Comparison of ENCODE assay signal across 1 cellular context in genomic region chr2:37471994-37472393, GRCh38.
TF ChIP-seq lines count a peak whose summit lies in the region.

No MANE protein-coding gene starts in this region.

TF ChIP-seq in GM23338, 12 proteins besides CTCF, POLR2A, EP300 and RAD21 (continued from another document):
- no peak for TF ChIP-seq ZNF462 (CRISPR knock-in tag; IDR thresholded peaks at IDR 0.05)
- no peak for TF ChIP-seq ZNF331 (CRISPR knock-in tag; IDR thresholded peaks at IDR 0.05; ENCODE audit: low read depth)
- TF ChIP-seq STAT1 (IDR thresholded peaks at IDR 0.05; ENCODE audit: unreplicated experiment), result no peak
- no peak for TF ChIP-seq EZH2 (IDR thresholded peaks at IDR 0.05; ENCODE audit: low read depth, unreplicated experiment)
